In the genomic region with DNA sequence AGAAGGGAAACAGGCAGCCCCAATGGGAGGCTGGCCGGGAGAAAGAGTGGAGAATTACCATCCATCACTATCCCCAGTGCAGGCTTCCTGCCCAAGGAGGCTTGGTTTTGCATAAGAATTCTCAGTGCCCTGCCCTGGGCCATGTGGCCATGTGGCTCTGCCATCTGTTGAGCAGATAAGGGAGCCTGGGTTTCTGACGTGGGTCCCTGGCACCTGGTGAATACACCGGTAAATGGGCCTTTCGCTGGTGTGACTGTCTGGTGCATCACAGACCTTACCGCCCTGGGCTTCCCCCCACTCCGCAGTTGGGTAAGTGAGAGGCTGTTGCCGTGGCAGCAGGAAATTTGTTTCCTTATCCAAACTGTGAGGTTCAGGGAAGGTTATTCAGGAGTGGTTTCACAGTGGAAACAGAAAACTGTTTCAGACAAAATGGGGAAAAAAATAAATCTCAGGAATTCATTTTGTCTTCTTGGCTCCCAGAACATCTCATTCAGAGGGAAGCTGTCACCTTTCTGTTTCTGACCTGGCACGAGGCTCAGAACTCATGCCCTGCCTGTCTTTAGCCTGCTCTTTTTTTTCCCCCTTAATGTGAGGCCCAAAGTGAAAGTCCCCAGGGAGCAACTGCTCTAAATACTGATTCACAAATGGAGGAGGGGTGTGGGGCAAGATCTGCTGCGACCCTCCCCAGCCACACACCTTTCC, we compare ENCODE assay signal across 13 cellular contexts. TPM values are rescaled to one million over a fixed set of nuclear protein-coding genes. Genes with fewer than 3 reads are reported as not detected.
DNase-seq lines count a peak whose midpoint lies in the region; ATAC-seq and TF ChIP-seq lines count a peak whose summit lies in the region.
"Had no signal": no experiment of that assay in that cellular context is flagged by ENCODE, and none has a peak within 500 bp of the region (broad histone marks: within the 10 kb centered on the region; RNA-seq: fewer than 3 reads in every experiment).

No MANE protein-coding gene starts in this region.

- dilution Hi-C loops in IMR-90 (cut with HindIII; ENCODE audit: low sequenced_read_pairs, unreplicated experiment), result no loop called here

- H4K8ac ChIP-seq in IMR-90 (ENCODE audit: low read depth in 2 of 2, low read length in 2 of 2), result no peak overlapping the region

- H3K4me3 ChIP-seq in BE2C (ENCODE audit: low read depth, low read length) (no peak overlapping the region), IMR-90 (ENCODE audit: insufficient read depth, low read depth, low read length) (no peak overlapping the region), lower lobe of right lung (no peak overlapping the region)
- H3K4me3 ChIP-seq: upper lobe of right lung had no signal

- no peaks in the 10 kb centered on the region for H4K20me1 ChIP-seq in IMR-90 (ENCODE audit: insufficient read depth, low read length)

- peak overlapping the region; percentile 28 for H2AFZ ChIP-seq in IMR-90 (replicated peaks; ENCODE audit: low read length, poor library complexity)

- H2BK5ac ChIP-seq in IMR-90 (ENCODE audit: low read depth, low read length, poor library complexity, severe bottlenecking), result no peak overlapping the region

- in situ Hi-C loops in IMR-90 (cut with MboI; ENCODE audit: low sequenced_read_pairs), result no loop called here

- no peak overlapping the region for H4K91ac ChIP-seq in IMR-90 (ENCODE audit: insufficient read depth, low read depth, low read length)

- H3K9ac ChIP-seq in IMR-90 (ENCODE audit: low read depth, low read length), result no peak overlapping the region

- no peak overlapping the region for H3K14ac ChIP-seq in IMR-90 (replicated peaks; ENCODE audit: low read depth, low read length)

- H3K18ac ChIP-seq in IMR-90 (ENCODE audit: low read depth, low read length), result no peak overlapping the region

- no peak overlapping the region for H3K4me2 ChIP-seq in IMR-90 (ENCODE audit: low read depth, low read length)

- BruUV-seq in IMR-90 (replicated peaks; lab: Mats Ljungman, UMichigan), result no TSS peak

- no peak for TF ChIP-seq RAD21 in IMR-90 (IDR thresholded peaks at IDR 0.05; ENCODE audit: low read length)

- H3K56ac ChIP-seq in IMR-90 (ENCODE audit: extremely low read depth, insufficient read depth, low read length), result no peak overlapping the region

- no peak overlapping the region for H3K27ac ChIP-seq in IMR-90 (ENCODE audit: insufficient read depth, low read length)
- no peak overlapping the region for H3K27ac ChIP-seq in lower lobe of right lung
- H3K27ac ChIP-seq: upper lobe of right lung had no signal

- TF ChIP-seq CTCF in BE2C (IDR thresholded peaks at IDR 0.05; ENCODE audit: low read depth, low read length) (no peak), IMR-90 (conservative IDR thresholded peaks at IDR 0.05; ENCODE audit: low read depth, low read length) (no peak), lower lobe of right lung (IDR thresholded peaks at IDR 0.05) (no peak)

- H4K5ac ChIP-seq in IMR-90 (ENCODE audit: low read depth, low read length), result no peak overlapping the region

- H2BK120ac ChIP-seq in IMR-90 (ENCODE audit: low read depth, low read length), result no peak overlapping the region

- POLR2A ChIA-PET in IMR-90 (lab: Charles Lee; ENCODE audit: unreplicated experiment), result no interaction called here

- H3K9me1 ChIP-seq in IMR-90 (ENCODE audit: insufficient read depth, low read length), result no peaks in the 10 kb centered on the region

- no peak overlapping the region for H2AK9ac ChIP-seq in IMR-90 (replicated peaks; ENCODE audit: low read depth, low read length, poor library complexity)

- CTCF ChIA-PET in IMR-90 (lab: Yijun Ruan, JAX), result no interaction called here

- H3K4me1 ChIP-seq in BE2C (no peaks in the 10 kb centered on the region), IMR-90 (ENCODE audit: control insufficient read depth, insufficient read depth, low read length) (no peaks in the 10 kb centered on the region), lower lobe of right lung (no peaks in the 10 kb centered on the region)
- H3K4me1 ChIP-seq: upper lobe of right lung had no signal

- no peak overlapping the region for H3K23ac ChIP-seq in IMR-90 (ENCODE audit: low read depth, low read length)

- no peak overlapping the region for H2AK5ac ChIP-seq in IMR-90 (ENCODE audit: low read depth, low read length)

- no peaks in the 10 kb centered on the region for H3K79me1 ChIP-seq in IMR-90 (ENCODE audit: low read depth in 1 of 2, low read length in 2 of 2)

- TF ChIP-seq POLR2A in IMR-90 (IDR thresholded peaks at IDR 0.05; ENCODE audit: low read depth, low read length), result no peak

- no CpG with 5 or more reads among the region's 9 CpGs for WGBS in IMR-90 (ENCODE audit: extremely low coverage in 2 of 2, insufficient read length in 1 of 2), 2 experiments

- intact Hi-C loops in IMR-90 (cut with micrococcal nuclease) (no loop called here), lower lobe of right lung (cut with DNase I) (no loop called here)

- peak; percentile 19 for DNase-seq in BE2C
- no peak for DNase-seq in IMR-90
- DNase-seq in astrocyte of the hippocampus (ENCODE audit: low read depth, low spot score), result peak; percentile 31
- no peak for DNase-seq in lower lobe of right lung
- no peak for DNase-seq in NCI-H2107 (lab: John Stamatoyannopoulos, UW)
- no peak for DNase-seq in AG20443 (ENCODE audit: low spot score)
- no peak for DNase-seq in AG08396 (ENCODE audit: low spot score)
- DNase-seq: activated CD8-positive, alpha-beta memory T cell treated with anti-CD3 and anti-CD28 coated beads, Interleukin-2, amount 50 U/mL, for 4 hours; AML-193; NCI-H187; T1000; upper lobe of right lung had no signal

- no peak overlapping the region for H2BK20ac ChIP-seq in IMR-90 (ENCODE audit: low read depth, low read length)

- no peaks in the 10 kb centered on the region for H3K9me3 ChIP-seq in BE2C
- no peaks in the 10 kb centered on the region for H3K9me3 ChIP-seq in IMR-90 (ENCODE audit: control insufficient read depth, insufficient read depth, low read length)
- no peaks in the 10 kb centered on the region for H3K9me3 ChIP-seq in lower lobe of right lung
- H3K9me3 ChIP-seq: upper lobe of right lung had no signal

- H3K27me3 ChIP-seq in BE2C, result no peaks in the 10 kb centered on the region
- H3K27me3 ChIP-seq in IMR-90 (ENCODE audit: control insufficient read depth, insufficient read depth, low read length), result no peaks in the 10 kb centered on the region
- no peaks in the 10 kb centered on the region for H3K27me3 ChIP-seq in lower lobe of right lung (ENCODE audit: low read depth)
- H3K27me3 ChIP-seq: upper lobe of right lung had no signal

- ATAC-seq in IMR-90 (ENCODE audit: low read depth) (no peak), lower lobe of right lung (peak; percentile 21 to 29), HG03025 (IDR thresholded peaks at IDR 0.05; ENCODE audit: low FRiP score, unreplicated experiment) (no peak)
- ATAC-seq: upper lobe of right lung had no signal

- H3K4ac ChIP-seq in IMR-90 (ENCODE audit: low read depth, low read length), result no peak overlapping the region

- H3K36me3 ChIP-seq in BE2C, result no peaks in the 10 kb centered on the region
- no peaks in the 10 kb centered on the region for H3K36me3 ChIP-seq in IMR-90 (ENCODE audit: control insufficient read depth, insufficient read depth, low read length)
- H3K36me3 ChIP-seq in lower lobe of right lung, result no peaks in the 10 kb centered on the region
- H3K36me3 ChIP-seq: upper lobe of right lung had no signal

- no peak overlapping the region for H2BK15ac ChIP-seq in IMR-90 (ENCODE audit: low read depth, low read length)

TF ChIP-seq in IMR-90, 13 proteins besides CTCF, POLR2A, EP300 and RAD21:
- no peak for TF ChIP-seq RFX5 (IDR thresholded peaks at IDR 0.05; ENCODE audit: low read depth, low read length)

RNA-seq across cellular contexts. Expression of gene TMEM163, which starts 54.7 kb away (rescaled TPM):
- polyA plus RNA-seq in BE2C (2012; ENCODE audit: insufficient read depth, insufficient read length, low read depth), result not detected
- not detected in 2 replicates for total RNA-seq in IMR-90 (2012; rRNA removed)
- polyA plus RNA-seq in IMR-90 (2012; rRNA removed), result not detected in 2 replicates
- polyA plus RNA-seq in IMR-90 (2012; cell fraction: cytosol; rRNA removed), result not detected in 2 replicates
- polyA plus RNA-seq in IMR-90 (2012; cell fraction: nucleus; rRNA removed; ENCODE audit: low replicate concordance), result not detected in 2 replicates
- 31.9 TPM for total RNA-seq in lower lobe of right lung

Comparison
In these comparisons a context has a peak if more than half of its experiments do, and no peak if none do; other contexts are left out.
1. DNase-seq: peak in BE2C (single experiment) and astrocyte of the hippocampus (single experiment); none in IMR-90 (single experiment), lower lobe of right lung (single experiment), NCI-H2107 (single experiment), AG20443 (single experiment) and AG08396 (single experiment).
2. ATAC-seq: peak in lower lobe of right lung (2 of 2); none in IMR-90 (single experiment) and HG03025 (single experiment).
3. RNA of gene TMEM163, which starts 54.7 kb away (total RNA-seq): 31.9 TPM in lower lobe of right lung (single experiment); not detected in IMR-90; every median in the first group is over 10 times any median in the second.